Comparison of ENCODE assay signal across 14 cellular contexts in the genomic region with DNA sequence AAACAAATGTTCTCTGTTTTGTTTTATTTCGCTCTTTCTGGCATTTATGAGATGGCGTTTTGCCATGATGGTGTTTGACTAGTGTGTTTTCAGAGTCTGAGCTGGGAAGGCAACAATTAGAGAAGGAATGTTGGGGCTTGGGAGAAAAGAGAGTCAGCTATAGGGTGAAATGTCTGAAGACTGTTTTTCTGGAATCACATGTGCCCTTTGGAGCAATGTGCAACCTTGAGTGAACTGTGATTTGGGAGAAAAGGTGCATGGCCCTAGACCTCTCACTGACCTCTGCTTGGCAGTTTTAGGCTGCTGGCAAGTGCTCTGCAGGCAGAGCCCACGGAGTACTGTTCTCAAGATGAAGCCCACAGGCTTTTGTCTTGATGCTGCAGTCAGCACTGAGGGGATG.
DNase-seq lines count a peak whose midpoint lies in the region; ATAC-seq and TF ChIP-seq lines count a peak whose summit lies in the region.
"Had no signal": no experiment of that assay in that cellular context is flagged by ENCODE, and none has a peak within 500 bp of the region (broad histone marks: within the 10 kb centered on the region; RNA-seq: fewer than 3 reads in every experiment).

No MANE protein-coding gene starts in this region.

- in situ Hi-C loops in ACHN (cut with HindIII; ENCODE audit: low pct_ligation_motif_present, low pct_unique_long_range_greater_than_20kb, low sequenced_read_pairs) = no loop called here

- ATAC-seq in GM18511 (IDR thresholded peaks at IDR 0.05; ENCODE audit: unreplicated experiment) = no peak
- ATAC-seq: esophagus mucosa, GM12878 had no signal

- TF ChIP-seq CTCF in AG09309 (IDR thresholded peaks at IDR 0.05; ENCODE audit: control insufficient read depth, insufficient read depth, low read depth, low read length, missing control alignments) (no peak), osteoblast (IDR thresholded peaks at IDR 0.05; ENCODE audit: extremely low read depth, low read depth, low read length) (no peak), lower leg skin (IDR thresholded peaks at IDR 0.05) (no peak)

- H3K9me3 ChIP-seq in osteoblast (ENCODE audit: low read depth, low read length) = no peaks in the 10 kb centered on the region
- H3K9me3 ChIP-seq: BE2C had no signal

- H2AFZ ChIP-seq in osteoblast (ENCODE audit: low read length) = peak overlapping the region; percentile 1

- WGBS in lower leg skin, 2 donors = 30 to 33% methylated on average over 3 of the region's 3 CpGs

- DNase-seq in AG09309 (ENCODE audit: low read depth) (peak; percentile 41), M059J (ENCODE audit: low read depth) (peak; percentile 45), fibroblast of gingiva (ENCODE audit: low read depth) (peak; percentile 40), osteoblast (ENCODE audit: insufficient read length, low spot score, missing footprints) (no peak), lower leg skin (ENCODE audit: low spot score in 2 of 2) (no peak), ACHN (no peak), NCI-H1048 (lab: John Stamatoyannopoulos, UW) (no peak)
- DNase-seq: BE2C, MV-4-11, NCI-H226 had no signal

- H3K4me3 ChIP-seq in AG09309 (ENCODE audit: control insufficient read depth, low read depth, low read length) (no peak overlapping the region), osteoblast (ENCODE audit: insufficient read depth, low read length) (peak overlapping the region; percentile 37), lower leg skin (ENCODE audit: low read depth, poor library complexity, severe bottlenecking) (no peak overlapping the region)
- H3K4me3 ChIP-seq: GM12878, lung had no signal

- H3K4me1 ChIP-seq in osteoblast (ENCODE audit: insufficient read depth, low read length) = peaks cover 18% of the 10 kb centered on the region

- peak overlapping the region; percentile 64 for H3K4me2 ChIP-seq in osteoblast (ENCODE audit: insufficient read depth, low read length)

- no peaks in the 10 kb centered on the region for H3K36me3 ChIP-seq in osteoblast (ENCODE audit: insufficient read depth, low read length)
- H3K36me3 ChIP-seq: BE2C had no signal

- no peaks in the 10 kb centered on the region for H3K27me3 ChIP-seq in osteoblast (ENCODE audit: insufficient read depth, low read length)
- H3K27me3 ChIP-seq: BE2C had no signal

- TF ChIP-seq POLR2A in lower leg skin (IDR thresholded peaks at IDR 0.05) = no peak

- no peaks in the 10 kb centered on the region for H4K20me1 ChIP-seq in osteoblast (ENCODE audit: insufficient read depth, low read length)

- peak overlapping the region; percentile 44 for H3K27ac ChIP-seq in osteoblast (ENCODE audit: low read depth, low read length)

- no peaks in the 10 kb centered on the region for H3K79me2 ChIP-seq in osteoblast (ENCODE audit: insufficient read depth, low read length)

- intact Hi-C loops in lower leg skin (cut with DNase I; ENCODE audit: low total_unique reads) = no loop called here

Comparison
In these comparisons a context has a peak if more than half of its experiments do, and no peak if none do; other contexts are left out.
1. DNase-seq: peak in AG09309 (single experiment), M059J (single experiment) and fibroblast of gingiva (single experiment); none in osteoblast (single experiment), lower leg skin (0 of 2), ACHN (single experiment) and NCI-H1048 (single experiment).